ENCODE assay signal across 1 cellular context in the genomic region with DNA sequence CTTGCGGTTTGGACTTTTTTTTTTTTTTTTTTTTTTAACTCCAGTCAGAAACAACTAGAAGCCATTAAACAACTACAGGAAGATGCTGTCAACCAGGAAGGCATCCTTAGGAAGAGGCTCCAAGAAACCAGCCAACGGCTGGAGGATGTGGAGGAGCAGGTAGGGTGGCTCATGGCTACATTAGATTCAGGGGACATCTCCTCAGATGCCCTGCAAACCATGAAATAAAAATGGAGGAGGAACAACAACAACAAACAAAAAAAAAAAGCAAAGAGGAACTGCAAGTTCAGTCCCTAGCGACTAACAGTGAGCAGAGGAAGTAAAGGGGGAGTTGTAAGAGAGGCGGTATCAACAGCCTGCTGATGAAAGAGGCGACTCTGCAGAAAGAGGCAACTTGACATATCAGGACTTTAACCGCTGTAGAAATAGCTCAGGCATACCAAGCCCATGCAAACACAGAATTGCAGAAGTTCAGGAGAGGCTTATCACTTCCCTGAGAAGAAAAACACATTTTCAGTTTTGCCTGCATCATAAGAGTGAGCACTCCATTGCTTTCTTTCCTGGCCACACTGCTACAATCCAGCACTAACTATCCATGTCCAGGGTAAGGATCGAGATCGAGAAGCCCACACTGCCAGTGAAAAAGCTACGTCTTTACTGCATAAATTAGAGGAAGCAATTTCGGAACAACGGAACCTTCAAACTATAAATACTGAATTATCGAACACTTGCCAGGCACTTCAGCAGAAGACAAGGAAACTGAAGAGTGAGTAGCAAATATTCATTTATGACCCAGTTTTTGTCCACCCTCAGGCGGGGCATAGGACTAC.
TF ChIP-seq lines count a peak whose summit lies in the region.

No MANE protein-coding gene starts in this region.

TF ChIP-seq in K562, 482 proteins besides CTCF, POLR2A, EP300 and RAD21 (continued from another document and continues in another):
- TF ChIP-seq RBM17 (IDR thresholded peaks at IDR 0.05; ENCODE audit: borderline replicate concordance, low read depth, low read length) (no peak), ZSCAN32 (CRISPR knock-in tag; IDR thresholded peaks at IDR 0.05) (no peak), CTBP1 (IDR thresholded peaks at IDR 0.05; ENCODE audit: borderline replicate concordance) (0 out of 2 replicates have a peak, but pooled peaks have one; percentile 60), SMAD3 (CRISPR knock-in tag; conservative IDR thresholded peaks at IDR 0.05) (no peak), SPI1 (IDR thresholded peaks at IDR 0.05; ENCODE audit: borderline replicate concordance, low read depth, low read length) (peak; percentile 87; the same call in 1 of the 2 replicates), GATAD2B (IDR thresholded peaks at IDR 0.05; ENCODE audit: borderline replicate concordance) (no peak), KDM2B (CRISPR knock-in tag; IDR thresholded peaks at IDR 0.05) (no peak), POU5F1 (IDR thresholded peaks at IDR 0.05; ENCODE audit: borderline replicate concordance, low read depth, low read length, partially characterized antibody) (no peak), SP2 (IDR thresholded peaks at IDR 0.05; ENCODE audit: extremely low read depth, low read depth, low read length, poor library complexity, severe bottlenecking) (no peak), ZNF830 (CRISPR knock-in tag; IDR thresholded peaks at IDR 0.05) (no peak), ZNF780A (CRISPR knock-in tag; IDR thresholded peaks at IDR 0.05) (no peak), ZNF232 (CRISPR knock-in tag; IDR thresholded peaks at IDR 0.05) (no peak), ZNF224 (CRISPR knock-in tag; IDR thresholded peaks at IDR 0.05) (no peak), NFRKB (IDR thresholded peaks at IDR 0.05; ENCODE audit: low read depth) (no peak), GABPA (tag; conservative IDR thresholded peaks at IDR 0.05; ENCODE audit: low read depth) (no peak; the same call in 1 of the 2 replicates), TCF7 (IDR thresholded peaks at IDR 0.05; ENCODE audit: borderline replicate concordance) (no peak), KAT7 (CRISPR knock-in tag; IDR thresholded peaks at IDR 0.05; ENCODE audit: borderline replicate concordance) (peak; percentile 10; the same call in 1 of the 2 replicates), SP1 (CRISPR knock-in tag; IDR thresholded peaks at IDR 0.05) (no peak), SNIP1 (IDR thresholded peaks at IDR 0.05; ENCODE audit: low read depth) (no peak), ZC3H4 (CRISPR knock-in tag; IDR thresholded peaks at IDR 0.05; ENCODE audit: borderline replicate concordance) (no peak), ZNF75A (CRISPR knock-in tag; IDR thresholded peaks at IDR 0.05) (no peak), ZNF212 (CRISPR knock-in tag; IDR thresholded peaks at IDR 0.05) (no peak), HDAC8 (tag; IDR thresholded peaks at IDR 0.05) (no peak), MEF2D (tag; conservative IDR thresholded peaks at IDR 0.05; ENCODE audit: low read depth) (no peak), CEBPG (CRISPR knock-in tag; IDR thresholded peaks at IDR 0.05) (peak; percentile 84), CEBPG (tag; conservative IDR thresholded peaks at IDR 0.05 in 1 of 2, IDR thresholded peaks at IDR 0.05 in 1 of 2) (no peak), DMBX1 (CRISPR knock-in tag; IDR thresholded peaks at IDR 0.05; ENCODE audit: borderline replicate concordance) (no peak), NCOA6 (IDR thresholded peaks at IDR 0.05) (no peak), MXI1 (IDR thresholded peaks at IDR 0.05; ENCODE audit: low read depth, low read length) (no peak), GTF2A2 (tag; IDR thresholded peaks at IDR 0.05) (no peak), TARDBP (IDR thresholded peaks at IDR 0.05) (no peak), PHF8 (IDR thresholded peaks at IDR 0.05; ENCODE audit: borderline replicate concordance, low read length) (peak; percentile 45; the same call in 1 of the 2 replicates), ZNF384 (IDR thresholded peaks at IDR 0.05; ENCODE audit: low read depth, low read length) (no peak; the same call in 1 of the 2 replicates), ZC3H11A (IDR thresholded peaks at IDR 0.05; ENCODE audit: low read depth, low read length) (no peak), CBX3 (IDR thresholded peaks at IDR 0.05; ENCODE audit: borderline replicate concordance in 1 of 2, low read length in 2 of 2) (no peak), ZNF766 (CRISPR knock-in tag; conservative IDR thresholded peaks at IDR 0.05) (peak; percentile 63; the same call in 1 of the 2 replicates), SRSF7 (optimal IDR thresholded peaks at IDR 0.05; ENCODE audit: low read depth, low read length) (no peak), ZNF274 (IDR thresholded peaks at IDR 0.05; ENCODE audit: borderline replicate concordance, low read depth, low read length) (no peak), FOS (IDR thresholded peaks at IDR 0.05; ENCODE audit: extremely low read depth, insufficient read length) (no peak), SOX6 (IDR thresholded peaks at IDR 0.05) (no peak), ZNF146 (CRISPR knock-in tag; IDR thresholded peaks at IDR 0.05; ENCODE audit: unreplicated experiment) (no peak), NR3C1 (CRISPR knock-in tag; IDR thresholded peaks at IDR 0.05) (no peak), ZNF140 (CRISPR knock-in tag; IDR thresholded peaks at IDR 0.05) (no peak), ZNF143 (CRISPR knock-in tag; IDR thresholded peaks at IDR 0.05) (no peak)
- TF ChIP-seq, protein P1, sequence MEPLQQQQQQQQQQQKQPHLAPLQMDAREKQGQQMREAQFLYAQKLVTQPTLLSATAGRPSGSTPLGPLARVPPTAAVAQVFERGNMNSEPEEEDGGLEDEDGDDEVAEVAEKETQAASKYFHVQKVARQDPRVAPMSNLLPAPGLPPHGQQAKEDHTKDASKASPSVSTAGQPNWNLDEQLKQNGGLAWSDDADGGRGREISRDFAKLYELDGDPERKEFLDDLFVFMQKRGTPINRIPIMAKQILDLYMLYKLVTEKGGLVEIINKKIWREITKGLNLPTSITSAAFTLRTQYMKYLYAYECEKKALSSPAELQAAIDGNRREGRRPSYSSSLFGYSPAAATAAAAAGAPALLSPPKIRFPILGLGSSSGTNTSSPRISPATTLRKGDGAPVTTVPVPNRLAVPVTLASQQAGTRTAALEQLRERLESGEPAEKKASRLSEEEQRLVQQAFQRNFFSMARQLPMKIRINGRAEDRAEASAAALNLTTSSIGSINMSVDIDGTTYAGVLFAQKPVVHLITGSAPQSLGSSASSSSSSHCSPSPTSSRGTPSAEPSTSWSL (CRISPR knock-in tag; IDR thresholded peaks at IDR 0.05; ENCODE audit: borderline replicate concordance), result no peak
- TF ChIP-seq, protein P2, sequence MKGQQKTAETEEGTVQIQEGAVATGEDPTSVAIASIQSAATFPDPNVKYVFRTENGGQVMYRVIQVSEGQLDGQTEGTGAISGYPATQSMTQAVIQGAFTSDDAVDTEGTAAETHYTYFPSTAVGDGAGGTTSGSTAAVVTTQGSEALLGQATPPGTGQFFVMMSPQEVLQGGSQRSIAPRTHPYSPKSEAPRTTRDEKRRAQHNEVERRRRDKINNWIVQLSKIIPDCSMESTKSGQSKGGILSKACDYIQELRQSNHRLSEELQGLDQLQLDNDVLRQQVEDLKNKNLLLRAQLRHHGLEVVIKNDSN (CRISPR knock-in tag; IDR thresholded peaks at IDR 0.05), result no peak
- TF ChIP-seq, protein P3, sequence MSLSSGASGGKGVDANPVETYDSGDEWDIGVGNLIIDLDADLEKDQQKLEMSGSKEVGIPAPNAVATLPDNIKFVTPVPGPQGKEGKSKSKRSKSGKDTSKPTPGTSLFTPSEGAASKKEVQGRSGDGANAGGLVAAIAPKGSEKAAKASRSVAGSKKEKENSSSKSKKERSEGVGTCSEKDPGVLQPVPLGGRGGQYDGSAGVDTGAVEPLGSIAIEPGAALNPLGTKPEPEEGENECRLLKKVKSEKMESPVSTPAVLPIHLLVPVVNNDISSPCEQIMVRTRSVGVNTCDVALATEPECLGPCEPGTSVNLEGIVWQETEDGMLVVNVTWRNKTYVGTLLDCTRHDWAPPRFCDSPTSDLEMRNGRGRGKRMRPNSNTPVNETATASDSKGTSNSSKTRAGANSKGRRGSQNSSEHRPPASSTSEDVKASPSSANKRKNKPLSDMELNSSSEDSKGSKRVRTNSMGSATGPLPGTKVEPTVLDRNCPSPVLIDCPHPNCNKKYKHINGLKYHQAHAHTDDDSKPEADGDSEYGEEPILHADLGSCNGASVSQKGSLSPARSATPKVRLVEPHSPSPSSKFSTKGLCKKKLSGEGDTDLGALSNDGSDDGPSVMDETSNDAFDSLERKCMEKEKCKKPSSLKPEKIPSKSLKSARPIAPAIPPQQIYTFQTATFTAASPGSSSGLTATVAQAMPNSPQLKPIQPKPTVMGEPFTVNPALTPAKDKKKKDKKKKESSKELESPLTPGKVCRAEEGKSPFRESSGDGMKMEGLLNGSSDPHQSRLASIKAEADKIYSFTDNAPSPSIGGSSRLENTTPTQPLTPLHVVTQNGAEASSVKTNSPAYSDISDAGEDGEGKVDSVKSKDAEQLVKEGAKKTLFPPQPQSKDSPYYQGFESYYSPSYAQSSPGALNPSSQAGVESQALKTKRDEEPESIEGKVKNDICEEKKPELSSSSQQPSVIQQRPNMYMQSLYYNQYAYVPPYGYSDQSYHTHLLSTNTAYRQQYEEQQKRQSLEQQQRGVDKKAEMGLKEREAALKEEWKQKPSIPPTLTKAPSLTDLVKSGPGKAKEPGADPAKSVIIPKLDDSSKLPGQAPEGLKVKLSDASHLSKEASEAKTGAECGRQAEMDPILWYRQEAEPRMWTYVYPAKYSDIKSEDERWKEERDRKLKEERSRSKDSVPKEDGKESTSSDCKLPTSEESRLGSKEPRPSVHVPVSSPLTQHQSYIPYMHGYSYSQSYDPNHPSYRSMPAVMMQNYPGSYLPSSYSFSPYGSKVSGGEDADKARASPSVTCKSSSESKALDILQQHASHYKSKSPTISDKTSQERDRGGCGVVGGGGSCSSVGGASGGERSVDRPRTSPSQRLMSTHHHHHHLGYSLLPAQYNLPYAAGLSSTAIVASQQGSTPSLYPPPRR (CRISPR knock-in tag; IDR thresholded peaks at IDR 0.05; ENCODE audit: borderline replicate concordance), result no peak
- TF ChIP-seq, protein P4, sequence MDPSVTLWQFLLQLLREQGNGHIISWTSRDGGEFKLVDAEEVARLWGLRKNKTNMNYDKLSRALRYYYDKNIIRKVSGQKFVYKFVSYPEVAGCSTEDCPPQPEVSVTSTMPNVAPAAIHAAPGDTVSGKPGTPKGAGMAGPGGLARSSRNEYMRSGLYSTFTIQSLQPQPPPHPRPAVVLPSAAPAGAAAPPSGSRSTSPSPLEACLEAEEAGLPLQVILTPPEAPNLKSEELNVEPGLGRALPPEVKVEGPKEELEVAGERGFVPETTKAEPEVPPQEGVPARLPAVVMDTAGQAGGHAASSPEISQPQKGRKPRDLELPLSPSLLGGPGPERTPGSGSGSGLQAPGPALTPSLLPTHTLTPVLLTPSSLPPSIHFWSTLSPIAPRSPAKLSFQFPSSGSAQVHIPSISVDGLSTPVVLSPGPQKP (CRISPR knock-in tag; IDR thresholded peaks at IDR 0.05), result no peak
- TF ChIP-seq, protein P5, sequence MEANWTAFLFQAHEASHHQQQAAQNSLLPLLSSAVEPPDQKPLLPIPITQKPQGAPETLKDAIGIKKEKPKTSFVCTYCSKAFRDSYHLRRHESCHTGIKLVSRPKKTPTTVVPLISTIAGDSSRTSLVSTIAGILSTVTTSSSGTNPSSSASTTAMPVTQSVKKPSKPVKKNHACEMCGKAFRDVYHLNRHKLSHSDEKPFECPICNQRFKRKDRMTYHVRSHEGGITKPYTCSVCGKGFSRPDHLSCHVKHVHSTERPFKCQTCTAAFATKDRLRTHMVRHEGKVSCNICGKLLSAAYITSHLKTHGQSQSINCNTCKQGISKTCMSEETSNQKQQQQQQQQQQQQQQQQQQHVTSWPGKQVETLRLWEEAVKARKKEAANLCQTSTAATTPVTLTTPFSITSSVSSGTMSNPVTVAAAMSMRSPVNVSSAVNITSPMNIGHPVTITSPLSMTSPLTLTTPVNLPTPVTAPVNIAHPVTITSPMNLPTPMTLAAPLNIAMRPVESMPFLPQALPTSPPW (CRISPR knock-in tag; IDR thresholded peaks at IDR 0.05), result peak; percentile 39; the same call in 1 of the 2 replicates
- TF ChIP-seq, protein P6, sequence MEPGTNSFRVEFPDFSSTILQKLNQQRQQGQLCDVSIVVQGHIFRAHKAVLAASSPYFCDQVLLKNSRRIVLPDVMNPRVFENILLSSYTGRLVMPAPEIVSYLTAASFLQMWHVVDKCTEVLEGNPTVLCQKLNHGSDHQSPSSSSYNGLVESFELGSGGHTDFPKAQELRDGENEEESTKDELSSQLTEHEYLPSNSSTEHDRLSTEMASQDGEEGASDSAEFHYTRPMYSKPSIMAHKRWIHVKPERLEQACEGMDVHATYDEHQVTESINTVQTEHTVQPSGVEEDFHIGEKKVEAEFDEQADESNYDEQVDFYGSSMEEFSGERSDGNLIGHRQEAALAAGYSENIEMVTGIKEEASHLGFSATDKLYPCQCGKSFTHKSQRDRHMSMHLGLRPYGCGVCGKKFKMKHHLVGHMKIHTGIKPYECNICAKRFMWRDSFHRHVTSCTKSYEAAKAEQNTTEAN (CRISPR knock-in tag; IDR thresholded peaks at IDR 0.05), result no peak
- TF ChIP-seq, protein P7, sequence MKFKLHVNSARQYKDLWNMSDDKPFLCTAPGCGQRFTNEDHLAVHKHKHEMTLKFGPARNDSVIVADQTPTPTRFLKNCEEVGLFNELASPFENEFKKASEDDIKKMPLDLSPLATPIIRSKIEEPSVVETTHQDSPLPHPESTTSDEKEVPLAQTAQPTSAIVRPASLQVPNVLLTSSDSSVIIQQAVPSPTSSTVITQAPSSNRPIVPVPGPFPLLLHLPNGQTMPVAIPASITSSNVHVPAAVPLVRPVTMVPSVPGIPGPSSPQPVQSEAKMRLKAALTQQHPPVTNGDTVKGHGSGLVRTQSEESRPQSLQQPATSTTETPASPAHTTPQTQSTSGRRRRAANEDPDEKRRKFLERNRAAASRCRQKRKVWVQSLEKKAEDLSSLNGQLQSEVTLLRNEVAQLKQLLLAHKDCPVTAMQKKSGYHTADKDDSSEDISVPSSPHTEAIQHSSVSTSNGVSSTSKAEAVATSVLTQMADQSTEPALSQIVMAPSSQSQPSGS (CRISPR knock-in tag; IDR thresholded peaks at IDR 0.05), result no peak
- TF ChIP-seq, protein P8, sequence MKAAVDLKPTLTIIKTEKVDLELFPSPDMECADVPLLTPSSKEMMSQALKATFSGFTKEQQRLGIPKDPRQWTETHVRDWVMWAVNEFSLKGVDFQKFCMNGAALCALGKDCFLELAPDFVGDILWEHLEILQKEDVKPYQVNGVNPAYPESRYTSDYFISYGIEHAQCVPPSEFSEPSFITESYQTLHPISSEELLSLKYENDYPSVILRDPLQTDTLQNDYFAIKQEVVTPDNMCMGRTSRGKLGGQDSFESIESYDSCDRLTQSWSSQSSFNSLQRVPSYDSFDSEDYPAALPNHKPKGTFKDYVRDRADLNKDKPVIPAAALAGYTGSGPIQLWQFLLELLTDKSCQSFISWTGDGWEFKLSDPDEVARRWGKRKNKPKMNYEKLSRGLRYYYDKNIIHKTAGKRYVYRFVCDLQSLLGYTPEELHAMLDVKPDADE (conservative IDR thresholded peaks at IDR 0.05; ENCODE audit: control insufficient read depth, low read depth, low read length), result no peak
- TF ChIP-seq, protein P9, sequence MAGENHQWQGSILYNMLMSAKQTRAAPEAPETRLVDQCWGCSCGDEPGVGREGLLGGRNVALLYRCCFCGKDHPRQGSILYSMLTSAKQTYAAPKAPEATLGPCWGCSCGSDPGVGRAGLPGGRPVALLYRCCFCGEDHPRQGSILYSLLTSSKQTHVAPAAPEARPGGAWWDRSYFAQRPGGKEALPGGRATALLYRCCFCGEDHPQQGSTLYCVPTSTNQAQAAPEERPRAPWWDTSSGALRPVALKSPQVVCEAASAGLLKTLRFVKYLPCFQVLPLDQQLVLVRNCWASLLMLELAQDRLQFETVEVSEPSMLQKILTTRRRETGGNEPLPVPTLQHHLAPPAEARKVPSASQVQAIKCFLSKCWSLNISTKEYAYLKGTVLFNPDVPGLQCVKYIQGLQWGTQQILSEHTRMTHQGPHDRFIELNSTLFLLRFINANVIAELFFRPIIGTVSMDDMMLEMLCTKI (IDR thresholded peaks at IDR 0.05; ENCODE audit: partially characterized antibody), result no peak
